24 cellular contexts compared by ENCODE assay signal in the genomic region with DNA sequence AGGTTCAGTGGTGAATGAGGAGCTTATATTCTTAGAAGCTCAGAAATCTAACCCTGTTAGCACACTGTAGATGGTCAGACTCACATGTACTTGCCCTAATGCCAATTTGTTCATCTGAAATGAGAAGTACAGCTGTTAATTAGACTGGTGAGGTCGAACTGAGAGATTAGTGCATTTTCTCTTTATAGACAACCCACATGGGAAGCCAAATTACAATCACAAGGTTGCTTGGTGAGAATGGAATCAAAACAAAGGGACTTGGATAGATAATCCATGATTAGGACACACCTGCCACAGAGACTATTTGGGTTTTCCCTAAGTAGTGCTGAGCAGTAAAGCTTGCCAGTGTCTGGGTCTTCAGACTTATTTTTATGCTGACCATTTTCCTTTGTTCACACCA.
"Had no signal": no experiment of that assay in that cellular context is flagged by ENCODE, and none has a peak within 500 bp of the region (broad histone marks: within the 10 kb centered on the region; RNA-seq: fewer than 3 reads in every experiment).

No MANE protein-coding gene starts in this region.

- H3K36me3 ChIP-seq: colonic mucosa, esophagus muscularis mucosa, left lung, neutrophil, pancreas, right atrium auricular region, stomach, thyroid gland had no signal

- H3K27me3 ChIP-seq: colonic mucosa, esophagus muscularis mucosa, foreskin keratinocyte, heart right ventricle, left lung, neutrophil, pancreas, right atrium auricular region, stomach, thyroid gland had no signal

- FAIRE-seq: endothelial cell of umbilical vein, islet of Langerhans, pancreas had no signal

- ATAC-seq: foreskin keratinocyte; heart right ventricle; left cardiac atrium; left lung; natural killer cell; pancreas; sciatic nerve; stimulated activated effector memory CD8-positive, alpha-beta T cell treated with anti-CD3 and anti-CD28 coated beads, Interleukin-12 subunit alpha, Interleukin-12 subunit beta, amount 100 ng/mL, for 72 hours had no signal

- H3K27ac ChIP-seq: colonic mucosa, esophagus muscularis mucosa, foreskin keratinocyte, heart right ventricle, left lung, neutrophil, pancreas, right atrium auricular region, stomach, thyroid gland had no signal

- DNase-seq: colonic mucosa; effector CD8-positive, alpha-beta T cell; foreskin keratinocyte; glutamatergic neuron; heart right ventricle; hippocampal formation; left cardiac atrium; left lung; mesenchymal stem cell; natural killer cell; pancreas; stimulated activated CD4-positive, alpha-beta T cell treated with anti-CD3 and anti-CD28 coated beads, Interleukin-2, amount 100 ng/mL, for 24 hours; stimulated activated CD4-positive, alpha-beta T cell treated with anti-CD3 and anti-CD28 coated beads, Interleukin-4, amount 100 ng/mL, for 24 hours; stimulated activated naive CD4-positive, alpha-beta T cell treated with Interleukin-2 at 50 U/mL for 16 hours; stomach; thyroid gland; trophoblast cell had no signal

- H3K4me1 ChIP-seq: colonic mucosa, esophagus muscularis mucosa, foreskin keratinocyte, heart right ventricle, left lung, pancreas, right atrium auricular region, stomach, thyroid gland had no signal

- H3K4me3 ChIP-seq: colonic mucosa, esophagus muscularis mucosa, heart right ventricle, left lung, pancreas, right atrium auricular region, stomach, thyroid gland had no signal

- H3K9me3 ChIP-seq: colonic mucosa, esophagus muscularis mucosa, left lung, neutrophil, pancreas, stomach, thyroid gland had no signal
